21 cellular contexts compared by ENCODE assay signal in the genomic region with DNA sequence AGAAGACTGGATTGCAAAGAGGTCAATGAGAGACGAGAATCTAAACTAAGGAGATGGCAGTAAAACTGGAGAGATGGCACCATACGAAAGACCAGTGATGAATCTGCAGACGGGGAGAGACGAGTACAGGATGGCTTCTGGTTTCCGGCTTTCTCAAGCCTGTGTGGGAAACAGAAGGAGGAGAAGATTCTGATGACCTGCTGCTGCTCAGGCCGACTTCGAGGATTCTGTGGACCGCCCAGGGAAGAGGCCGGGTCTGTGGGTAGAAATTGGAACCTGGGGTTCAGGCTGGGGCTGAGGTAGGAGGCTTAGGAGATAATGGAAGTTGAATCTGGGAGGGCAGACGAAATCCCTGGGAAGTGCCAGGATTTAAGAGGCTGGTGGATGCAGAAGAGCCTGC. TPM values are rescaled to one million over a fixed set of nuclear protein-coding genes. Genes with fewer than 3 reads are reported as not detected.
DNase-seq lines count a peak whose midpoint lies in the region; ATAC-seq and TF ChIP-seq lines count a peak whose summit lies in the region.
"Had no signal": no experiment of that assay in that cellular context is flagged by ENCODE, and none has a peak within 500 bp of the region (broad histone marks: within the 10 kb centered on the region; RNA-seq: fewer than 3 reads in every experiment).

No MANE protein-coding gene starts in this region.

- H2AFZ ChIP-seq in neuronal stem cell (ENCODE audit: low read length), result no peak overlapping the region
- H2AFZ ChIP-seq: GM23338 had no signal

- peak overlapping the region; percentile 33 for H2AK5ac ChIP-seq in neuronal stem cell (ENCODE audit: low read depth, low read length)

- H3K14ac ChIP-seq in neuronal stem cell (ENCODE audit: low read length), result no peak overlapping the region

- H3K4me1 ChIP-seq in CD4-positive, alpha-beta memory T cell (ENCODE audit: insufficient read depth, low read length), result no peaks in the 10 kb centered on the region
- peaks cover 0 to 2% of the 10 kb centered on the region in 2 donors for H3K4me1 ChIP-seq in neuronal stem cell (ENCODE audit: control insufficient read depth in 2 of 2, insufficient read depth in 1 of 2, low read depth in 1 of 2, low read length in 2 of 2)
- no peaks in the 10 kb centered on the region for H3K4me1 ChIP-seq in suprapubic skin
- no peaks in the 10 kb centered on the region for H3K4me1 ChIP-seq in spleen
- H3K4me1 ChIP-seq: A549, BE2C had no signal

- H3K9me3 Mint-ChIP-seq in CD4-positive, alpha-beta memory T cell, result peaks cover 0 to 4% (median 0%) of the 10 kb centered on the region in 8 donors
- H3K9me3 Mint-ChIP-seq in activated T-helper 17 cell treated with anti-CD3 and anti-CD28 coated beads, Interleukin-2, amount 50 U/mL, for 72 hours, result no peaks in the 10 kb centered on the region
- H3K9me3 Mint-ChIP-seq: CD4-positive, alpha-beta T cell; GM23338; H9 had no signal

- H4K8ac ChIP-seq in neuronal stem cell (ENCODE audit: low read depth, low read length), result no peak overlapping the region

- no peak overlapping the region for H3K4me3 Mint-ChIP-seq in CD4-positive, alpha-beta memory T cell
- H3K4me3 Mint-ChIP-seq in activated T-helper 17 cell treated with anti-CD3 and anti-CD28 coated beads, Interleukin-2, amount 50 U/mL, for 72 hours, result no peak overlapping the region
- H3K4me3 Mint-ChIP-seq: CD14-positive monocyte; CD4-positive, alpha-beta T cell; GM23338; H9 had no signal

- POLR2A ChIA-PET in CD4-positive, alpha-beta memory T cell (lab: Charles Lee; ENCODE audit: partially characterized antibody), result no interaction called here

- no peak overlapping the region for H3K27ac ChIP-seq in CD4-positive, alpha-beta memory T cell (ENCODE audit: low read depth, low read length)
- H3K27ac ChIP-seq in neuronal stem cell (replicated peaks; ENCODE audit: low read length), result no peak overlapping the region
- H3K27ac ChIP-seq in suprapubic skin, result no peak overlapping the region
- no peak overlapping the region for H3K27ac ChIP-seq in spleen
- H3K27ac ChIP-seq: A549; BLaER1 treated with 17β-estradiol and CSF1 and Interleukin-3, amounts not matched to agents 10 nM and 100 nM had no signal

- intact Hi-C loops in CD4-positive, alpha-beta memory T cell (cut with micrococcal nuclease), result no loop called here
- intact Hi-C loops in spleen (cut with DNase I; ENCODE audit: low total_unique reads), result no loop called here

- TF ChIP-seq CTCF in suprapubic skin (IDR thresholded peaks at IDR 0.05), result no peak
- no peak for TF ChIP-seq CTCF in spleen (IDR thresholded peaks at IDR 0.05 in 8 of 11, conservative IDR thresholded peaks at IDR 0.05 in 3 of 11)

- ATAC-seq in activated T-helper 17 cell treated with anti-CD3 and anti-CD28 coated beads, Interleukin-2, amount 50 U/mL, for 72 hours (replicated peaks), result no peak
- ATAC-seq in HG03280 (IDR thresholded peaks at IDR 0.05; ENCODE audit: unreplicated experiment), result no peak
- ATAC-seq: A549, GM23338, HCT116 had no signal

- CTCF ChIA-PET in CD4-positive, alpha-beta memory T cell (lab: Charles Lee; ENCODE audit: partially characterized antibody), result no interaction called here

- no peak overlapping the region for H2BK15ac ChIP-seq in neuronal stem cell (ENCODE audit: low read length)

- no peak for DNase-seq in CD4-positive, alpha-beta memory T cell
- DNase-seq in neuronal stem cell (ENCODE audit: low spot score) (no peak), suprapubic skin (ENCODE audit: low spot score in 2 of 2) (peak; percentile 18 to 52), NAMALWA (ENCODE audit: low spot score) (no peak), spleen (no peak)
- DNase-seq: 8988T; ACHN; AML-193; BE2C; CD4-positive, alpha-beta T cell; COR-L47; DMS153; DND-41; H9 had no signal

- no peak overlapping the region for H2BK120ac ChIP-seq in neuronal stem cell (ENCODE audit: low read depth, low read length)

- no peak overlapping the region for H2BK5ac ChIP-seq in neuronal stem cell (ENCODE audit: low read length)

- no peak overlapping the region for H3K18ac ChIP-seq in neuronal stem cell (ENCODE audit: low read length)

- H3K79me1 ChIP-seq in neuronal stem cell (ENCODE audit: low read depth, low read length), result no peaks in the 10 kb centered on the region

- TF ChIP-seq POLR2A in suprapubic skin (IDR thresholded peaks at IDR 0.05), result no peak
- no peak for TF ChIP-seq POLR2A in spleen (IDR thresholded peaks at IDR 0.05)

- H3K27ac Mint-ChIP-seq in CD4-positive, alpha-beta memory T cell, result peak overlapping the region in 4 of 7 donors; percentile 5 to 33 (median 27)
- peak overlapping the region; percentile 66 for H3K27ac Mint-ChIP-seq in activated T-helper 17 cell treated with anti-CD3 and anti-CD28 coated beads, Interleukin-2, amount 50 U/mL, for 72 hours
- H3K27ac Mint-ChIP-seq: CD4-positive, alpha-beta T cell; GM23338; H9 had no signal

- no peak for TF ChIP-seq EP300 in suprapubic skin (IDR thresholded peaks at IDR 0.05)

- H2BK12ac ChIP-seq in neuronal stem cell (ENCODE audit: low read length), result no peak overlapping the region

- no peaks in the 10 kb centered on the region for H3K9me3 ChIP-seq in CD4-positive, alpha-beta memory T cell (ENCODE audit: control insufficient read depth in 1 of 2, low read length in 2 of 2)
- H3K9me3 ChIP-seq in neuronal stem cell (replicated peaks in 1 of 2; ENCODE audit: control insufficient read depth in 2 of 2, insufficient read depth in 1 of 2, low read depth in 1 of 2, low read length in 2 of 2), result no peaks in the 10 kb centered on the region
- H3K9me3 ChIP-seq in suprapubic skin, result no peaks in the 10 kb centered on the region
- no peaks in the 10 kb centered on the region for H3K9me3 ChIP-seq in spleen
- H3K9me3 ChIP-seq: A549; BE2C; BLaER1 treated with 17β-estradiol and CSF1 and Interleukin-3, amounts not matched to agents 10 nM and 100 nM had no signal

- no peak overlapping the region for H3K9ac ChIP-seq in neuronal stem cell (ENCODE audit: low read depth, low read length, poor library complexity)
- H3K9ac ChIP-seq: BLaER1 treated with 17β-estradiol and CSF1 and Interleukin-3, amounts not matched to agents 10 nM and 100 nM had no signal

- no peak overlapping the region for H3K4me3 ChIP-seq in CD4-positive, alpha-beta memory T cell (ENCODE audit: low read length in 2 of 2)
- H3K4me3 ChIP-seq in neuronal stem cell (ENCODE audit: low read length in 2 of 2) (no peak overlapping the region), suprapubic skin (no peak overlapping the region), spleen (no peak overlapping the region)
- H3K4me3 ChIP-seq: A549; BLaER1 treated with 17β-estradiol and CSF1 and Interleukin-3, amounts not matched to agents 10 nM and 100 nM; GM23338 had no signal

- H3K4ac ChIP-seq in neuronal stem cell (ENCODE audit: low read length), result no peak overlapping the region

- peaks cover 0 to 8% of the 10 kb centered on the region in 2 donors for H3K36me3 Mint-ChIP-seq in CD4-positive, alpha-beta memory T cell
- H3K36me3 Mint-ChIP-seq in activated T-helper 17 cell treated with anti-CD3 and anti-CD28 coated beads, Interleukin-2, amount 50 U/mL, for 72 hours (ENCODE audit: low read depth), result no peaks in the 10 kb centered on the region

- peak overlapping the region; percentile 12 for H3K23ac ChIP-seq in neuronal stem cell (ENCODE audit: low read depth, low read length, poor library complexity)

- H4K91ac ChIP-seq in neuronal stem cell (ENCODE audit: low read depth, low read length, poor library complexity), result no peak overlapping the region

- H3K4me1 Mint-ChIP-seq in CD4-positive, alpha-beta memory T cell, result no peaks in the 10 kb centered on the region
- H3K4me1 Mint-ChIP-seq in activated T-helper 17 cell treated with anti-CD3 and anti-CD28 coated beads, Interleukin-2, amount 50 U/mL, for 72 hours, result peaks cover 8% of the 10 kb centered on the region
- H3K4me1 Mint-ChIP-seq: CD14-positive monocyte had no signal

- H3K27me3 ChIP-seq in CD4-positive, alpha-beta memory T cell (ENCODE audit: insufficient read depth, low read length), result no peaks in the 10 kb centered on the region
- H3K27me3 ChIP-seq in neuronal stem cell (ENCODE audit: control insufficient read depth in 3 of 3, insufficient read depth in 3 of 3, low read depth in 1 of 3, low read length in 3 of 3) (peaks cover 0 to 16% (median 0%) of the 10 kb centered on the region in 3 experiments), suprapubic skin (no peaks in the 10 kb centered on the region), spleen (replicated peaks in 1 of 7) (no peaks in the 10 kb centered on the region)
- H3K27me3 ChIP-seq: BE2C; BLaER1 treated with 17β-estradiol and CSF1 and Interleukin-3, amounts not matched to agents 10 nM and 100 nM had no signal

- no peaks in the 10 kb centered on the region for H3K27me3 Mint-ChIP-seq in CD4-positive, alpha-beta memory T cell
- H3K27me3 Mint-ChIP-seq in activated T-helper 17 cell treated with anti-CD3 and anti-CD28 coated beads, Interleukin-2, amount 50 U/mL, for 72 hours, result no peaks in the 10 kb centered on the region
- H3K27me3 Mint-ChIP-seq: CD4-positive, alpha-beta T cell had no signal

- H3K4me2 ChIP-seq in neuronal stem cell (ENCODE audit: insufficient read depth, low read length, poor library complexity, severe bottlenecking), result no peak overlapping the region
- H3K4me2 ChIP-seq: A549; BLaER1 treated with 17β-estradiol and CSF1 and Interleukin-3, amounts not matched to agents 10 nM and 100 nM; GM23338 had no signal

- H3K36me3 ChIP-seq in CD4-positive, alpha-beta memory T cell (ENCODE audit: insufficient read depth, low read length), result no peaks in the 10 kb centered on the region
- H3K36me3 ChIP-seq in neuronal stem cell (replicated peaks in 1 of 2; ENCODE audit: control insufficient read depth in 2 of 2, insufficient read depth in 2 of 2, low read length in 2 of 2) (no peaks in the 10 kb centered on the region), suprapubic skin (no peaks in the 10 kb centered on the region), spleen (peaks cover 0 to 85% (median 4%) of the 10 kb centered on the region in 6 donors)
- H3K36me3 ChIP-seq: BE2C had no signal

- WGBS in neuronal stem cell (ENCODE audit: extremely low coverage in 2 of 2, insufficient read length in 2 of 2, insufficient replicate concordance in 1 of 2), 2 donors, result no CpG with 5 or more reads among the region's 10 CpGs
- 90% methylated on average over 10 of the region's 10 CpGs for WGBS in suprapubic skin
- 89 to 97% (median 93%) methylated on average over 10 of the region's 10 CpGs for WGBS in spleen, 5 donors

RNA-seq across cellular contexts. Expression of a gene that starts 48.6 kb away (rescaled TPM):
- 10 to 100 TPM; 91.8 to 96.6 TPM for total RNA-seq in CD4-positive, alpha-beta memory T cell
- 10 to 100 TPM; 27.0 to 41.3 TPM for polyA plus RNA-seq in CD4-positive, alpha-beta memory T cell
- 10 to 100 TPM; 17.4 to 43.6 TPM for total RNA-seq in activated T-helper 17 cell treated with anti-CD3 and anti-CD28 coated beads, Interleukin-2, amount 50 U/mL, for 72 hours
- 0.32 TPM for polyA plus RNA-seq in neuronal stem cell (2013, experiment 1 of 2)
- polyA plus RNA-seq in neuronal stem cell (2013, experiment 2 of 2), result 0.43 TPM
- total RNA-seq in suprapubic skin (10 to 100 TPM; 22.7 to 81.0 (median 27.0) TPM), spleen (100 to 1,000 TPM in 1 of 7 donors, 10 to 100 TPM in 6; 60.8 to 101 (median 77.5) TPM)
- polyA plus RNA-seq in spleen, result 10 to 100 TPM; 26.9 to 68.4 (median 59.2) TPM

Comparison
In these comparisons a context has a peak if more than half of its experiments do, and no peak if none do; other contexts are left out.
1. DNase-seq: peak in suprapubic skin (2 of 2); none in CD4-positive, alpha-beta memory T cell (0 of 5), neuronal stem cell (single experiment), NAMALWA (single experiment) and spleen (single experiment).